ENCODE assay signal across 8 cellular contexts in genomic region chr7:36128448-36129047, GRCh38. TPM values are rescaled to one million over a fixed set of nuclear protein-coding genes. Genes with fewer than 3 reads are reported as not detected.
A peak's percentile ranks its signal among the peaks of the same experiment; 100 is the strongest.
DNase-seq lines count a peak whose midpoint lies in the region; ATAC-seq and TF ChIP-seq lines count a peak whose summit lies in the region.

No MANE protein-coding gene starts in this region.

- no peak for ATAC-seq in GM19455 (IDR thresholded peaks at IDR 0.05; ENCODE audit: unreplicated experiment)

- H3K27ac ChIP-seq in brain microvascular endothelial cell (peak overlapping the region; percentile 93), substantia nigra (ENCODE audit: low read depth, low read length, poor library complexity, severe bottlenecking) (no peak overlapping the region)

- H3K36me3 ChIP-seq in brain microvascular endothelial cell (replicated peaks), result no peaks in the 10 kb centered on the region
- no peaks in the 10 kb centered on the region for H3K36me3 ChIP-seq in kidney epithelial cell (ENCODE audit: control insufficient read depth, insufficient read depth, low read length)

- H3K27me3 ChIP-seq in brain microvascular endothelial cell (replicated peaks), result no peaks in the 10 kb centered on the region
- no peaks in the 10 kb centered on the region for H3K27me3 ChIP-seq in kidney epithelial cell (ENCODE audit: control insufficient read depth, insufficient read depth, low read length)

- DNase-seq in EH (ENCODE audit: low read depth) (peak; percentile 94), NCI-H2029 (lab: John Stamatoyannopoulos, UW) (peak; percentile 90), brain microvascular endothelial cell (peak; percentile 91), kidney epithelial cell (ENCODE audit: low read depth) (peak; percentile 81), substantia nigra (lab: John Stamatoyannopoulos, UW) (peak in 34 of 49 donors; percentile 3 to 75 (median 34)), NOMO-1 (lab: John Stamatoyannopoulos, UW; ENCODE audit: unreplicated experiment in 2 of 2) (no peak)
- DNase-seq in stimulated activated CD4-positive, alpha-beta T cell treated with anti-CD3 and anti-CD28 coated beads, Interleukin-15, amount 100 ng/mL, for 24 hours, result no peak

- H3K4me3 ChIP-seq in brain microvascular endothelial cell (ENCODE audit: low read depth, low read length) (peak overlapping the region; percentile 9), kidney epithelial cell (ENCODE audit: low read depth, low read length) (no peak overlapping the region)

- TF ChIP-seq CTCF in brain microvascular endothelial cell (IDR thresholded peaks at IDR 0.05; ENCODE audit: low read depth, low read length, missing control alignments), result peak; percentile 59
- peak; percentile 61 for TF ChIP-seq CTCF in kidney epithelial cell (IDR thresholded peaks at IDR 0.05; ENCODE audit: insufficient read depth, low read length, poor library complexity, severe bottlenecking)

- in situ Hi-C loops in brain microvascular endothelial cell (cut with HindIII; ENCODE audit: low pct_ligation_motif_present, low sequenced_read_pairs), result no loop called here

RNA-seq across cellular contexts. Expression of gene EEPD1, which starts 24.5 kb away (rescaled TPM):
- 7.8 and 8.7 TPM in 2 replicates for total RNA-seq in kidney epithelial cell

Comparison
In these comparisons a context has a peak if more than half of its experiments do, and no peak if none do; other contexts are left out.
1. DNase-seq: peak in EH (single experiment), NCI-H2029 (single experiment), brain microvascular endothelial cell (single experiment), kidney epithelial cell (single experiment) and substantia nigra (34 of 49); none in NOMO-1 (0 of 2) and stimulated activated CD4-positive, alpha-beta T cell treated with anti-CD3 and anti-CD28 coated beads, Interleukin-15, amount 100 ng/mL, for 24 hours (single experiment).